Comparison of ENCODE assay signal across 9 cellular contexts in genomic region chr14:68664225-68664681, GRCh38.
DNase-seq lines count a peak whose midpoint lies in the region; ATAC-seq, FAIRE-seq and TF ChIP-seq lines count a peak whose summit lies in the region.
"Had no signal": no experiment of that assay in that cellular context is flagged by ENCODE, and none has a peak within 500 bp of the region (broad histone marks: within the 10 kb centered on the region; RNA-seq: fewer than 3 reads in every experiment).

No MANE protein-coding gene starts in this region.

- TF ChIP-seq RAD21 in HepG2 (CRISPR knock-in tag; IDR thresholded peaks at IDR 0.05) = no peak

- H3K4me3 Mint-ChIP-seq in activated CD8-positive, alpha-beta memory T cell treated with anti-CD3 and anti-CD28 coated beads, Interleukin-2, amount 10 ng/mL, durations not matched to agents 7 days and 5 days = peak overlapping the region; percentile 70
- H3K4me3 Mint-ChIP-seq in activated naive CD8-positive, alpha-beta T cell treated with anti-CD3 and anti-CD28 coated beads for 36 hours = no peak overlapping the region
- H3K4me3 Mint-ChIP-seq in stimulated activated naive CD8-positive, alpha-beta T cell treated with anti-CD3 and anti-CD28 coated beads, Interleukin-15, amount 100 ng/mL, for 72 hours = peak overlapping the region; percentile 37 to 48

- no peaks in the 10 kb centered on the region for H3K27me3 ChIP-seq in HepG2 (ENCODE audit: control insufficient read depth in 1 of 2, insufficient read depth in 2 of 2, low read length in 2 of 2)

- intact Hi-C loops in HepG2 (cut with micrococcal nuclease; ENCODE audit: unreplicated experiment) = no loop called here

- 20% methylated on average over 4 of the region's 4 CpGs for WGBS in HepG2 (ENCODE audit: low lambda C conversion rate)

- no peak for TF ChIP-seq POLR2A in HepG2 (IDR thresholded peaks at IDR 0.05; ENCODE audit: insufficient read depth in 1 of 2, low read depth in 2 of 2, low read length in 2 of 2)

- DNase-seq in activated CD8-positive, alpha-beta memory T cell treated with anti-CD3 and anti-CD28 coated beads, Interleukin-2, amount 10 ng/mL, durations not matched to agents 7 days and 5 days = peak; percentile 79
- no peak for DNase-seq in activated CD8-positive, alpha-beta memory T cell treated with anti-CD3 and anti-CD28 coated beads, Interleukin-2, amount 50 U/mL, for 4 hours
- peak; percentile 22 for DNase-seq in activated naive CD8-positive, alpha-beta T cell treated with anti-CD3 and anti-CD28 coated beads for 36 hours
- DNase-seq in HepG2 (ENCODE audit: low spot score) (no peak), NCI-H2227 treated with DMSO at 0.1 percent for 48 hours (lab: John Stamatoyannopoulos, UW) (no peak), superior temporal gyrus (ENCODE audit: extremely low spot score) (no peak)
- peak in 1 of 2 donors; percentile 52 for DNase-seq in stimulated activated naive CD8-positive, alpha-beta T cell treated with anti-CD3 and anti-CD28 coated beads, Interleukin-15, amount 100 ng/mL, for 72 hours
- DNase-seq: SHP77 had no signal

- no peak overlapping the region for H3K27ac ChIP-seq in HepG2 (ENCODE audit: extremely low read length, insufficient read depth, low read length)

- FAIRE-seq in HepG2 (lab: Jason Lieb, UNC) = no peak

- in situ Hi-C loops in HepG2 (cut with HindIII; ENCODE audit: extremely low pct_ligation_motif_present, low pct_unique_long_range_greater_than_20kb) = loop anchor here (25.0 kb wide), 1 partner anchor 727 kb away; no protein-coding TSS in a partner anchor

- H3K27me3 Mint-ChIP-seq in activated CD8-positive, alpha-beta memory T cell treated with anti-CD3 and anti-CD28 coated beads, Interleukin-2, amount 10 ng/mL, durations not matched to agents 7 days and 5 days = no peaks in the 10 kb centered on the region
- no peaks in the 10 kb centered on the region for H3K27me3 Mint-ChIP-seq in activated naive CD8-positive, alpha-beta T cell treated with anti-CD3 and anti-CD28 coated beads for 36 hours
- H3K27me3 Mint-ChIP-seq in stimulated activated naive CD8-positive, alpha-beta T cell treated with anti-CD3 and anti-CD28 coated beads, Interleukin-15, amount 100 ng/mL, for 72 hours = no peaks in the 10 kb centered on the region

- H2AFZ ChIP-seq in HepG2 (ENCODE audit: low read length) = no peak overlapping the region

- peak; percentile 48 for ATAC-seq in activated CD8-positive, alpha-beta memory T cell treated with anti-CD3 and anti-CD28 coated beads, Interleukin-2, amount 10 ng/mL, durations not matched to agents 7 days and 5 days
- no peak for ATAC-seq in HepG2
- ATAC-seq in stimulated activated naive CD8-positive, alpha-beta T cell treated with anti-CD3 and anti-CD28 coated beads, Interleukin-15, amount 100 ng/mL, for 72 hours = peak; percentile 89
- no peak for ATAC-seq in HG02642 (IDR thresholded peaks at IDR 0.05; ENCODE audit: poor library complexity, unreplicated experiment)

- H3K9me3 ChIP-seq in HepG2 (ENCODE audit: low read length) = no peaks in the 10 kb centered on the region

- H3K36me3 Mint-ChIP-seq in activated CD8-positive, alpha-beta memory T cell treated with anti-CD3 and anti-CD28 coated beads, Interleukin-2, amount 10 ng/mL, durations not matched to agents 7 days and 5 days = peaks cover 4% of the 10 kb centered on the region
- H3K36me3 Mint-ChIP-seq in activated naive CD8-positive, alpha-beta T cell treated with anti-CD3 and anti-CD28 coated beads for 36 hours = peaks cover 6% of the 10 kb centered on the region

- CTCF ChIA-PET in activated CD8-positive, alpha-beta memory T cell treated with anti-CD3 and anti-CD28 coated beads, Interleukin-2, amount 10 ng/mL, durations not matched to agents 7 days and 5 days (lab: Charles Lee) = interaction anchor here (1.1 to 3.9 kb wide), 6 partner anchors 12 to 125 kb away, joined by 3 to 29 read pairs (median 8); no protein-coding TSS in a partner anchor
- CTCF ChIA-PET in HepG2 (lab: Yijun Ruan, JAX; ENCODE audit: low intra/inter-chr PET ratio, low total read pairs) = no interaction called here

- H3K9me3 Mint-ChIP-seq in activated CD8-positive, alpha-beta memory T cell treated with anti-CD3 and anti-CD28 coated beads, Interleukin-2, amount 10 ng/mL, durations not matched to agents 7 days and 5 days (ENCODE audit: low read depth) = peaks cover 3% of the 10 kb centered on the region
- H3K9me3 Mint-ChIP-seq in activated naive CD8-positive, alpha-beta T cell treated with anti-CD3 and anti-CD28 coated beads for 36 hours = no peaks in the 10 kb centered on the region
- peaks cover 0 to 5% of the 10 kb centered on the region in 2 donors for H3K9me3 Mint-ChIP-seq in stimulated activated naive CD8-positive, alpha-beta T cell treated with anti-CD3 and anti-CD28 coated beads, Interleukin-15, amount 100 ng/mL, for 72 hours

- H4K20me1 ChIP-seq in HepG2 (ENCODE audit: insufficient read depth, low read length) = no peaks in the 10 kb centered on the region

- peaks cover 36% of the 10 kb centered on the region for H3K4me1 ChIP-seq in HepG2 (ENCODE audit: insufficient read depth, low read length)

- POLR2A ChIA-PET in HepG2 (lab: Yijun Ruan, JAX) = interaction anchor here (1.0 kb wide), 1 partner anchor 64 kb away, joined by 3 read pairs; no protein-coding TSS in a partner anchor

- no TSS peak for BruUV-seq in HepG2 (replicated peaks; lab: Mats Ljungman, UMichigan)

- H3K4me2 ChIP-seq in HepG2 (ENCODE audit: low read depth, low read length) = no peak overlapping the region

- no peak overlapping the region for H3K27ac Mint-ChIP-seq in activated CD8-positive, alpha-beta memory T cell treated with anti-CD3 and anti-CD28 coated beads, Interleukin-2, amount 10 ng/mL, durations not matched to agents 7 days and 5 days
- H3K27ac Mint-ChIP-seq in activated naive CD8-positive, alpha-beta T cell treated with anti-CD3 and anti-CD28 coated beads for 36 hours = peak overlapping the region; percentile 52
- H3K27ac Mint-ChIP-seq in stimulated activated naive CD8-positive, alpha-beta T cell treated with anti-CD3 and anti-CD28 coated beads, Interleukin-15, amount 100 ng/mL, for 72 hours = peak overlapping the region in 1 of 2 donors; percentile 92

- H3K4me1 Mint-ChIP-seq in activated CD8-positive, alpha-beta memory T cell treated with anti-CD3 and anti-CD28 coated beads, Interleukin-2, amount 10 ng/mL, durations not matched to agents 7 days and 5 days = peaks cover 30% of the 10 kb centered on the region
- peaks cover 32% of the 10 kb centered on the region for H3K4me1 Mint-ChIP-seq in activated naive CD8-positive, alpha-beta T cell treated with anti-CD3 and anti-CD28 coated beads for 36 hours
- peaks cover 61% of the 10 kb centered on the region for H3K4me1 Mint-ChIP-seq in stimulated activated naive CD8-positive, alpha-beta T cell treated with anti-CD3 and anti-CD28 coated beads, Interleukin-15, amount 100 ng/mL, for 72 hours

- no peak for TF ChIP-seq CTCF in HepG2 (CRISPR knock-in tag; IDR thresholded peaks at IDR 0.05)

- H3K9ac ChIP-seq in HepG2 (ENCODE audit: insufficient read depth, low read depth, low read length) = no peak overlapping the region

- H3K36me3 ChIP-seq in HepG2 (replicated peaks in 1 of 2; ENCODE audit: control insufficient read depth in 1 of 2, insufficient read depth in 2 of 2, low read length in 2 of 2) = no peaks in the 10 kb centered on the region

- no peak for TF ChIP-seq EP300 in HepG2 (IDR thresholded peaks at IDR 0.05; ENCODE audit: low read depth in 2 of 2, low read length in 2 of 2)
- TF ChIP-seq EP300 in HepG2 (CRISPR knock-in tag; IDR thresholded peaks at IDR 0.05; ENCODE audit: borderline replicate concordance) = no peak

- no peak overlapping the region for H3K4me3 ChIP-seq in HepG2 (replicated peaks in 1 of 3; ENCODE audit: insufficient read depth in 1 of 3, low read depth in 2 of 3, low read length in 3 of 3)

- no peaks in the 10 kb centered on the region for H3K79me2 ChIP-seq in HepG2 (ENCODE audit: insufficient read depth, low read length)

TF ChIP-seq in HepG2, 621 proteins besides CTCF, POLR2A, EP300 and RAD21:
- TF ChIP-seq ZNF317 (CRISPR knock-in tag; IDR thresholded peaks at IDR 0.05) = no peak
- peak; percentile 29; the same call in 1 of the 2 replicates for TF ChIP-seq STAG1 (CRISPR knock-in tag; IDR thresholded peaks at IDR 0.05)
- TF ChIP-seq GTF2F1 (IDR thresholded peaks at IDR 0.05; ENCODE audit: low read length) = no peak
TF ChIP-seq in HepG2: peak in this region for 1.

Comparison
In these comparisons a context has a peak if more than half of its experiments do, and no peak if none do; other contexts are left out.
1. DNase-seq: peak in activated CD8-positive, alpha-beta memory T cell treated with anti-CD3 and anti-CD28 coated beads, Interleukin-2, amount 10 ng/mL, durations not matched to agents 7 days and 5 days (single experiment) and activated naive CD8-positive, alpha-beta T cell treated with anti-CD3 and anti-CD28 coated beads for 36 hours (single experiment); none in activated CD8-positive, alpha-beta memory T cell treated with anti-CD3 and anti-CD28 coated beads, Interleukin-2, amount 50 U/mL, for 4 hours (single experiment), HepG2 (single experiment), NCI-H2227 treated with DMSO at 0.1 percent for 48 hours (single experiment) and superior temporal gyrus (single experiment).
2. ATAC-seq: peak in activated CD8-positive, alpha-beta memory T cell treated with anti-CD3 and anti-CD28 coated beads, Interleukin-2, amount 10 ng/mL, durations not matched to agents 7 days and 5 days (single experiment) and stimulated activated naive CD8-positive, alpha-beta T cell treated with anti-CD3 and anti-CD28 coated beads, Interleukin-15, amount 100 ng/mL, for 72 hours (single experiment); none in HepG2 (single experiment) and HG02642 (single experiment).